In the genomic region with DNA sequence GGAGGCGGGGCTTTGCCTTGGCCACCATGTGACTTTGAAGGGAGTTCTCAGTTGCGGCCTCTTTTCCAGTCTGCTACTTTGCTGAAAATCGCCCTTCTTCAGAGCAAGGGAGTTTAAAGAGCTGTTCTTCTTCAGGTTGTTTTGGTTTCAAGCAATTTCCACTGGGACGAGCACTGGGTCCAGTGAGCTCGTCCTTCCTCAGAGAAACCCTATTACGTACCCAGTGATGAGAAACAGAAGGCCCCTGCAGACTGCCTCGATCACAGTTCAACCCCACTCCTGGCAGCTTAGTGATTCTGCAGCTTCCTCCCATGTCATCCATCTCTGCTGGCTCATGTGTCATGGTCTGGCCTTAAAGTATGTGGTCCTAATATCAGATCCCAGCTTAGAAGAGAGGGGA, we compare ENCODE assay signal across 23 cellular contexts. TPM values are rescaled to one million over a fixed set of nuclear protein-coding genes. Genes with fewer than 3 reads are reported as not detected.
A peak's percentile ranks its signal among the peaks of the same experiment; 100 is the strongest.
DNase-seq lines count a peak whose midpoint lies in the region; ATAC-seq, FAIRE-seq and TF ChIP-seq lines count a peak whose summit lies in the region.
"Had no signal": no experiment of that assay in that cellular context is flagged by ENCODE, and none has a peak within 500 bp of the region (broad histone marks: within the 10 kb centered on the region; RNA-seq: fewer than 3 reads in every experiment).

No MANE protein-coding gene starts in this region.

- no peak overlapping the region for H3K23ac ChIP-seq in mesenchymal stem cell (ENCODE audit: low read length in 2 of 2)

- H2BK15ac ChIP-seq in mesenchymal stem cell (ENCODE audit: low read depth, poor library complexity, severe bottlenecking) = no peak overlapping the region

- H3K36me3 ChIP-seq in body of pancreas (replicated peaks in 1 of 2; ENCODE audit: insufficient read depth in 1 of 2, low read depth in 2 of 2) (no peaks in the 10 kb centered on the region), mesenchymal stem cell (ENCODE audit: control insufficient read depth in 1 of 2, insufficient read depth in 2 of 2, low read depth in 1 of 2, low read length in 2 of 2) (no peaks in the 10 kb centered on the region)
- H3K36me3 ChIP-seq: BLaER1 had no signal

- no peak overlapping the region for H3K27ac ChIP-seq in body of pancreas
- H3K27ac ChIP-seq in mesenchymal stem cell (ENCODE audit: low read length, poor library complexity, severe bottlenecking) = no peak overlapping the region
- H3K27ac ChIP-seq: BLaER1, PC-9 had no signal

- no peak overlapping the region for H2BK12ac ChIP-seq in mesenchymal stem cell (ENCODE audit: low read length in 2 of 2)

- no peaks in the 10 kb centered on the region for H3K79me1 ChIP-seq in mesenchymal stem cell (replicated peaks; ENCODE audit: low read length, poor library complexity, severe bottlenecking)

- no peak overlapping the region for H4K91ac ChIP-seq in mesenchymal stem cell (ENCODE audit: low read length)

- no peak overlapping the region for H2BK120ac ChIP-seq in mesenchymal stem cell (ENCODE audit: low read depth, low read length)

- no peak overlapping the region for H2AK5ac ChIP-seq in mesenchymal stem cell (ENCODE audit: low read length, severe bottlenecking)

- TF ChIP-seq POLR2A in body of pancreas (IDR thresholded peaks at IDR 0.05) = no peak

- no peak overlapping the region for H3K4me2 ChIP-seq in mesenchymal stem cell (ENCODE audit: low read length, poor library complexity, severe bottlenecking)
- H3K4me2 ChIP-seq: BLaER1, PC-9 had no signal

- H3K9me3 ChIP-seq in body of pancreas (no peaks in the 10 kb centered on the region), mesenchymal stem cell (ENCODE audit: control insufficient read depth, low read length) (no peaks in the 10 kb centered on the region)
- H3K9me3 ChIP-seq: BLaER1 had no signal

- H3K4me1 ChIP-seq in body of pancreas (no peaks in the 10 kb centered on the region), mesenchymal stem cell (ENCODE audit: control insufficient read depth, insufficient read depth, low read depth, low read length) (peaks cover 2% of the 10 kb centered on the region)
- H3K4me1 ChIP-seq: BLaER1 had no signal

- peak; percentile 38 for ATAC-seq in body of pancreas
- peak; percentile 18 for ATAC-seq in sciatic nerve
- no peak for ATAC-seq in HG03097 (IDR thresholded peaks at IDR 0.05; ENCODE audit: low FRiP score, unreplicated experiment)

- no peak overlapping the region for H3K4ac ChIP-seq in mesenchymal stem cell (ENCODE audit: low read depth in 1 of 2, low read length in 2 of 2)

- TF ChIP-seq CTCF in body of pancreas (IDR thresholded peaks at IDR 0.05) = no peak

- H3K9ac ChIP-seq in mesenchymal stem cell (ENCODE audit: low read length) = no peak overlapping the region
- H3K9ac ChIP-seq: BLaER1 had no signal

- H2BK5ac ChIP-seq in mesenchymal stem cell (ENCODE audit: low read depth, low read length, poor library complexity, severe bottlenecking) = no peak overlapping the region

- DNase-seq in HTR-8/SVneo (ENCODE audit: insufficient read length, low spot score) (no peak), body of pancreas (peak in 1 of 4 donors; percentile 18), mesenchymal stem cell (no peak), sciatic nerve (ENCODE audit: low spot score) (no peak), SIG-M5 (lab: John Stamatoyannopoulos, UW) (no peak), SHP77 treated with DMSO at 0.1 percent for 48 hours (lab: John Stamatoyannopoulos, UW) (no peak)
- DNase-seq: CD4-positive, CD25-positive, alpha-beta regulatory T cell; DMS153; DND-41; IMR-90; KG1; MM.1S; NCI-H2029 treated with DMSO at 0.1 percent for 48 hours; NCI-H446 treated with DMSO at 0.1 percent for 48 hours; NCI-H526; PC-9 had no signal

- H3K4me3 ChIP-seq in body of pancreas (no peak overlapping the region), mesenchymal stem cell (ENCODE audit: insufficient read depth in 1 of 2, low read depth in 1 of 2, low read length in 2 of 2) (no peak overlapping the region)
- H3K4me3 ChIP-seq: BLaER1, PC-9 had no signal

- peak; percentile 20 for FAIRE-seq in HTR-8/SVneo (lab: Jason Lieb, UNC)
- FAIRE-seq: A204.1, GM12892, GM19239, H54 had no signal

- 86 to 88% methylated on average over 7 of the region's 7 CpGs for WGBS in body of pancreas, 2 donors
- 56% methylated on average over 7 of the region's 7 CpGs for WGBS in mesenchymal stem cell

- no peak overlapping the region for H3K18ac ChIP-seq in mesenchymal stem cell (ENCODE audit: low read depth in 1 of 2, low read length in 2 of 2)

- H2AFZ ChIP-seq in mesenchymal stem cell (ENCODE audit: low read depth, low read length) = peak overlapping the region; percentile 39
- H2AFZ ChIP-seq: PC-9 had no signal

- no peak overlapping the region for H3K14ac ChIP-seq in mesenchymal stem cell (ENCODE audit: low read length in 2 of 2)

- intact Hi-C loops in body of pancreas (cut with DNase I) (no loop called here), sciatic nerve (cut with DNase I) (no loop called here)

- no peak overlapping the region for H4K8ac ChIP-seq in mesenchymal stem cell (ENCODE audit: low read length)

- H3K27me3 ChIP-seq in body of pancreas (no peaks in the 10 kb centered on the region), mesenchymal stem cell (ENCODE audit: control insufficient read depth in 1 of 2, insufficient read depth in 1 of 2, low read length in 2 of 2) (peaks cover 11 to 15% of the 10 kb centered on the region in 2 experiments)
- H3K27me3 ChIP-seq: BLaER1 had no signal

RNA-seq across cellular contexts. Expression of a gene that starts 7.8 kb away (rescaled TPM):
- total RNA-seq in body of pancreas (10 to 100 TPM; 20.8 to 51.4 TPM), sciatic nerve (17.2 TPM)
- 0.93 TPM for polyA plus RNA-seq in mesenchymal stem cell (2013, experiment 1 of 2)
- polyA plus RNA-seq in mesenchymal stem cell (2013, experiment 2 of 2) = 0.60 TPM
- total RNA-seq: RPMI7951 had no signal

RNA-seq across cellular contexts. Expression of a gene that starts 27.7 kb away (rescaled TPM):
- total RNA-seq in body of pancreas (1 to 10 TPM; 2.6 to 4.2 TPM), sciatic nerve (15.2 TPM)
- polyA plus RNA-seq in mesenchymal stem cell (2013, experiment 1 of 2) = 15.4 TPM
- 15.5 TPM for polyA plus RNA-seq in mesenchymal stem cell (2013, experiment 2 of 2)
